In genomic region chr6:161948462-161948861, GRCh38 we compare ENCODE assay signal across 27 cellular contexts.
"Had no signal": no experiment of that assay in that cellular context is flagged by ENCODE, and none has a peak within 500 bp of the region (broad histone marks: within the 10 kb centered on the region; RNA-seq: fewer than 3 reads in every experiment).

No MANE protein-coding gene starts in this region.

- H3K9me3 ChIP-seq: colonic mucosa, esophagus muscularis mucosa, esophagus squamous epithelium, gastrocnemius medialis, gastroesophageal sphincter, heart left ventricle, heart right ventricle had no signal

- FAIRE-seq: colon, endometrium, endothelial cell of umbilical vein, frontal cortex had no signal

- DNase-seq: colonic mucosa; cortex of kidney; dermis blood vessel endothelial cell; dorsolateral prefrontal cortex; effector CD4-positive, alpha-beta T cell; effector CD8-positive, alpha-beta T cell; effector memory CD4-positive, alpha-beta T cell; effector memory CD8-positive, alpha-beta T cell; endodermal cell; erythroblast; esophagus squamous epithelium; foreskin keratinocyte; foreskin melanocyte; gastrocnemius medialis; glutamatergic neuron; head of caudate nucleus; heart left ventricle; heart right ventricle had no signal

- H3K27ac ChIP-seq: colonic mucosa, coronary artery, dorsolateral prefrontal cortex, epithelial cell of prostate, esophagus muscularis mucosa, esophagus squamous epithelium, foreskin keratinocyte, gastrocnemius medialis, gastroesophageal sphincter, heart left ventricle, heart right ventricle had no signal

- H3K27me3 ChIP-seq: colonic mucosa, dorsolateral prefrontal cortex, esophagus muscularis mucosa, esophagus squamous epithelium, foreskin keratinocyte, gastrocnemius medialis, gastroesophageal sphincter, heart left ventricle, heart right ventricle had no signal

- H3K27me3 Mint-ChIP-seq: dendritic cell treated with granulocyte-macrophage colony-stimulating factor and Interleukin-4, amounts not matched to agents 40 ng/mL and 50 ng/mL, for 4 days; effector memory CD8-positive, alpha-beta T cell had no signal

- H3K36me3 ChIP-seq: colonic mucosa, esophagus muscularis mucosa, esophagus squamous epithelium, gastrocnemius medialis, gastroesophageal sphincter, heart left ventricle, heart right ventricle had no signal

- H3K4me3 ChIP-seq: colonic mucosa, coronary artery, dorsolateral prefrontal cortex, esophagus muscularis mucosa, esophagus squamous epithelium, gastrocnemius medialis, gastroesophageal sphincter, heart left ventricle, heart right ventricle had no signal

- H3K4me1 ChIP-seq: colonic mucosa, esophagus squamous epithelium, foreskin keratinocyte had no signal

- H3K27ac Mint-ChIP-seq: dendritic cell treated with granulocyte-macrophage colony-stimulating factor and Interleukin-4, amounts not matched to agents 40 ng/mL and 50 ng/mL, for 4 days; effector memory CD8-positive, alpha-beta T cell; endodermal cell had no signal

- H3K4me3 Mint-ChIP-seq: dendritic cell treated with granulocyte-macrophage colony-stimulating factor and Interleukin-4, amounts not matched to agents 40 ng/mL and 50 ng/mL, for 4 days; effector memory CD8-positive, alpha-beta T cell; endodermal cell had no signal
